Comparison of ENCODE assay signal across 17 cellular contexts in the genomic region with DNA sequence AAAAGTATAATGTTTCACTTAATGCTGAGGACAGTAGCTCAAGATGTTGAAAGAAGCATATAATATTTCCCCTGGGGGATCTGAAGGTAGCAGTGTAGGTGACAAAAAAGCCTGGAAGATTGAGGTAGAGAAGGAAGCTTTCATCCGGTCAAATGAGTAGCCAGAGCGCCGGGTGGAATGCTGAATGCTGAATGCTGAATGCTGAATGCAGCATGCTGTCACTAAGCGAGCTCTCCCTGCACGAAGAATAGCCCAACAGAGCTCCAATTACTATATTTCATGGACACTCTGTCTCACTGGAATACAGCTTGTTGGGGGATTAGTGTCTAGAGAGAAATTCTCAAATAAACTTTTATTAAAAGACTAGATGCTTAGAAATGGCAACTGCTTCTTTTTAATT.
DNase-seq lines count a peak whose midpoint lies in the region; ATAC-seq, FAIRE-seq and TF ChIP-seq lines count a peak whose summit lies in the region.
"Had no signal": no experiment of that assay in that cellular context is flagged by ENCODE, and none has a peak within 500 bp of the region (broad histone marks: within the 10 kb centered on the region; RNA-seq: fewer than 3 reads in every experiment).

No MANE protein-coding gene starts in this region.

- H3K4me1 ChIP-seq in HAP-1 (peaks cover 22% of the 10 kb centered on the region), small intestine (ENCODE audit: control insufficient read depth in 2 of 2, insufficient read depth in 1 of 2, low read depth in 1 of 2, low read length in 1 of 2) (peaks cover 3 to 7% of the 10 kb centered on the region in 2 donors)

- CTCF ChIA-PET in activated CD4-positive, alpha-beta memory T cell treated with anti-CD3 and anti-CD28 coated beads for 36 hours (lab: Charles Lee): no interaction called here

- no peaks in the 10 kb centered on the region for H3K9me3 Mint-ChIP-seq in activated CD4-positive, alpha-beta memory T cell treated with anti-CD3 and anti-CD28 coated beads for 36 hours

- intact Hi-C loops in activated CD4-positive, alpha-beta memory T cell treated with anti-CD3 and anti-CD28 coated beads for 36 hours (cut with micrococcal nuclease): no loop called here

- 47 to 77% (median 72%) methylated on average over 5 of the region's 5 CpGs for WGBS in small intestine, 3 donors

- in situ Hi-C loops in HAP-1 (cut with MboI; ENCODE audit: low sequenced_read_pairs): no loop called here
- in situ Hi-C loops in astrocyte of the spinal cord (cut with HindIII; ENCODE audit: low sequenced_read_pairs): no loop called here
- in situ Hi-C loops in G401 (cut with HindIII; ENCODE audit: low sequenced_read_pairs): no loop called here

- no peaks in the 10 kb centered on the region for H3K27me3 Mint-ChIP-seq in activated CD4-positive, alpha-beta memory T cell treated with anti-CD3 and anti-CD28 coated beads for 36 hours
- H3K27me3 Mint-ChIP-seq: B cell; CD4-positive, alpha-beta memory T cell; IgD-negative memory B cell had no signal

- no peak overlapping the region for H3K4me3 ChIP-seq in HAP-1
- no peak overlapping the region for H3K4me3 ChIP-seq in astrocyte of the spinal cord (ENCODE audit: low read depth, low read length)
- no peak overlapping the region for H3K4me3 ChIP-seq in small intestine (ENCODE audit: low read depth in 1 of 2, low read length in 2 of 2)
- H3K4me3 ChIP-seq: PC-9 had no signal

- H3K4me1 Mint-ChIP-seq in activated CD4-positive, alpha-beta memory T cell treated with anti-CD3 and anti-CD28 coated beads for 36 hours (ENCODE audit: low read depth): no peaks in the 10 kb centered on the region
- H3K4me1 Mint-ChIP-seq: B cell; CD4-positive, alpha-beta memory T cell; IgD-negative memory B cell had no signal

- no peaks in the 10 kb centered on the region for H3K36me3 ChIP-seq in HAP-1 (replicated peaks)
- peaks cover 0 to 3% of the 10 kb centered on the region in 2 donors for H3K36me3 ChIP-seq in small intestine (ENCODE audit: control insufficient read depth in 2 of 2, insufficient read depth in 2 of 2, low read length in 2 of 2)

- FAIRE-seq in small intestine (lab: Jason Lieb, UNC): no peak
- FAIRE-seq: D721Med had no signal

- no peak for TF ChIP-seq CTCF in astrocyte of the spinal cord (IDR thresholded peaks at IDR 0.05; ENCODE audit: low read depth, low read length)

- H3K27ac ChIP-seq in small intestine (ENCODE audit: low read depth in 1 of 2, low read length in 1 of 2): no peak overlapping the region
- H3K27ac ChIP-seq: PC-9 had no signal

- POLR2A ChIA-PET in activated CD4-positive, alpha-beta memory T cell treated with anti-CD3 and anti-CD28 coated beads for 36 hours (lab: Charles Lee): no interaction called here

- no peaks in the 10 kb centered on the region for H3K36me3 Mint-ChIP-seq in activated CD4-positive, alpha-beta memory T cell treated with anti-CD3 and anti-CD28 coated beads for 36 hours
- H3K36me3 Mint-ChIP-seq: CD4-positive, alpha-beta memory T cell had no signal

- no peak for ATAC-seq in GM19023 (IDR thresholded peaks at IDR 0.05; ENCODE audit: unreplicated experiment)

- H3K9me3 ChIP-seq in HAP-1 (no peaks in the 10 kb centered on the region), small intestine (ENCODE audit: control insufficient read depth, low read depth) (no peaks in the 10 kb centered on the region)

- H3K27ac Mint-ChIP-seq in activated CD4-positive, alpha-beta memory T cell treated with anti-CD3 and anti-CD28 coated beads for 36 hours: no peak overlapping the region
- H3K27ac Mint-ChIP-seq: B cell; CD4-positive, alpha-beta memory T cell; IgD-negative memory B cell had no signal

- H3K27me3 ChIP-seq in HAP-1 (ENCODE audit: low read depth): no peaks in the 10 kb centered on the region
- no peaks in the 10 kb centered on the region for H3K27me3 ChIP-seq in small intestine (ENCODE audit: control insufficient read depth in 2 of 2, insufficient read depth in 2 of 2, low read length in 2 of 2)

- H3K4me3 Mint-ChIP-seq in activated CD4-positive, alpha-beta memory T cell treated with anti-CD3 and anti-CD28 coated beads for 36 hours: no peak overlapping the region
- H3K4me3 Mint-ChIP-seq: B cell; CD4-positive, alpha-beta memory T cell; IgD-negative memory B cell had no signal

- DNase-seq in HAP-1 (ENCODE audit: low spot score in 2 of 2) (peak; percentile 66 to 78), astrocyte of the spinal cord (ENCODE audit: low read depth, low spot score) (peak; percentile 7), medulla oblongata (ENCODE audit: extremely low spot score) (peak; percentile 49), small intestine (peak; percentile 13), G401 (ENCODE audit: low spot score) (no peak)
- no peak for DNase-seq in activated CD4-positive, alpha-beta memory T cell treated with anti-CD3 and anti-CD28 coated beads for 36 hours
- DNase-seq: ACHN; CD4-positive, alpha-beta memory T cell; DND-41; NCI-H2029; NCI-H345; NCI-H526 treated with DMSO at 0.1 percent for 48 hours; PC-9 had no signal

Comparison
In these comparisons a context has a peak if more than half of its experiments do, and no peak if none do; other contexts are left out.
1. DNase-seq: peak in HAP-1 (2 of 2), astrocyte of the spinal cord (single experiment), medulla oblongata (single experiment) and small intestine (single experiment); none in activated CD4-positive, alpha-beta memory T cell treated with anti-CD3 and anti-CD28 coated beads for 36 hours (single experiment) and G401 (single experiment).